In the genomic region with DNA sequence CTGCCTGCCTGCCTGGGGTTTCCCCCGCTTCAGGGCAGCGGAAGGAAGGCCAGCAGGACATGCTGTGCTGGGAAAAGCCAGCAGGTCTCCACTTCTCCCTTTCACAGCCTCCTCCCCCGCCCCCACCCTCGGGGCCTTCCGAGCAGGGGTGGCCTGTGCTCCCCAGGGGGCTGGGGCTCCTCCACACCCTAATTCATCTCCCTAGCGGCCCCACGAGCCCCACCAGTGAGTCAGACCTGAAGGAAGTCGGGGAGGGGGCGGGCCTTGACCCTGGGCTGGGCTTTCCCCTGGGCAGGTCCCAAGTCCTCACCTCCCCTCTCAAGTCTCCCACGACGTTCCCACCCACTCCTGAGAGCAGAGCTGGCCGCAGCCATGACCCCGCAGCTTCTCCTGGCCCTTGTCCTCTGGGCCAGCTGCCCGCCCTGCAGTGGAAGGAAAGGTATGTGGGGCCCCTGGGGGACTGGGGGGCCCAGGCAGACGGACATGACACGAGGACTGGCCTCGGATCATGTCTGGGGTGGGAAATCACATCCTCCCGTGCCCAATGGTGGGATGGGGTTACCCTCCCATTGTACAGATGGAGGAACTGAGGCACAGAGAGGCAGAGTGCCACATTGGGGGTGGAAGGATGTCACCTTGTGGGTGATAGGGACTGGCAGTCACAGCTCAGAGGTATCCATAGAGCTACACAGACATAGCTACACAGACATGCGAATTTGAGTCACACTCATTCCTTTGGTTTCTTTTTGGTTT, we compare ENCODE assay signal across 9 cellular contexts. TPM values are rescaled to one million over a fixed set of nuclear protein-coding genes. Genes with fewer than 3 reads are reported as not detected.
DNase-seq lines count a peak whose midpoint lies in the region; ATAC-seq and TF ChIP-seq lines count a peak whose summit lies in the region.
"Had no signal": no experiment of that assay in that cellular context is flagged by ENCODE, and none has a peak within 500 bp of the region (broad histone marks: within the 10 kb centered on the region; RNA-seq: fewer than 3 reads in every experiment).

A gene (plus strand): TSS at position 345 of the 753 bp plus-strand sequence. CDS start 28 bp downstream, at position 373.

- ATAC-seq in GM18909 (IDR thresholded peaks at IDR 0.05; ENCODE audit: poor library complexity, unreplicated experiment), result peak; percentile 62
- peak; percentile 55 for ATAC-seq in HG03108 (IDR thresholded peaks at IDR 0.05; ENCODE audit: unreplicated experiment)
- ATAC-seq in activated CD8-positive, alpha-beta T cell treated with anti-CD3 and anti-CD28 coated beads, Interleukin-2, amount 10 ng/mL, durations not matched to agents 7 days and 5 days, result peak; percentile 41
- no peak for ATAC-seq in GM19324 (IDR thresholded peaks at IDR 0.05; ENCODE audit: low FRiP score, unreplicated experiment)

- H3K4me1 ChIP-seq in colonic mucosa, result no peaks in the 10 kb centered on the region

- H3K36me3 Mint-ChIP-seq in activated CD8-positive, alpha-beta T cell treated with anti-CD3 and anti-CD28 coated beads, Interleukin-2, amount 10 ng/mL, durations not matched to agents 7 days and 5 days (ENCODE audit: low read depth), result no peaks in the 10 kb centered on the region

- no peak within 1 kb of the TSS for H3K4me3 ChIP-seq in colonic mucosa

- no peak within 1 kb of the TSS for H3K27ac ChIP-seq in colonic mucosa
- H3K27ac ChIP-seq: HL-60 had no signal

- TF ChIP-seq CTCF in colonic mucosa (IDR thresholded peaks at IDR 0.05), result no peak

- CTCF ChIA-PET in activated CD8-positive, alpha-beta T cell treated with anti-CD3 and anti-CD28 coated beads, Interleukin-2, amount 10 ng/mL, durations not matched to agents 7 days and 5 days (lab: Charles Lee), result no interaction called here

- no peak within 1 kb of the TSS for H3K9ac ChIP-seq in colonic mucosa (ENCODE audit: low read depth in 2 of 2, low read length in 2 of 2)

- intact Hi-C loops in colonic mucosa (cut with DNase I), result no loop called here

- H3K9me3 Mint-ChIP-seq in activated CD8-positive, alpha-beta T cell treated with anti-CD3 and anti-CD28 coated beads, Interleukin-2, amount 10 ng/mL, durations not matched to agents 7 days and 5 days (ENCODE audit: insufficient read depth), result no peaks in the 10 kb centered on the region

- no peak within 1 kb of the TSS for H3K27ac Mint-ChIP-seq in activated CD8-positive, alpha-beta T cell treated with anti-CD3 and anti-CD28 coated beads, Interleukin-2, amount 10 ng/mL, durations not matched to agents 7 days and 5 days

- no peaks in the 10 kb centered on the region for H3K36me3 ChIP-seq in colonic mucosa

- H3K4me3 Mint-ChIP-seq in activated CD8-positive, alpha-beta T cell treated with anti-CD3 and anti-CD28 coated beads, Interleukin-2, amount 10 ng/mL, durations not matched to agents 7 days and 5 days, result no peak within 1 kb of the TSS

- peaks cover 6% of the 10 kb centered on the region for H3K27me3 ChIP-seq in colonic mucosa

- H3K27me3 Mint-ChIP-seq in activated CD8-positive, alpha-beta T cell treated with anti-CD3 and anti-CD28 coated beads, Interleukin-2, amount 10 ng/mL, durations not matched to agents 7 days and 5 days (ENCODE audit: low read depth), result no peaks in the 10 kb centered on the region

- no peaks in the 10 kb centered on the region for H3K9me3 ChIP-seq in colonic mucosa

- DNase-seq in Ammon's horn (ENCODE audit: low spot score), result peak; percentile 39
- peak; percentile 45 for DNase-seq in activated CD8-positive, alpha-beta T cell treated with anti-CD3 and anti-CD28 coated beads, Interleukin-2, amount 10 ng/mL, durations not matched to agents 7 days and 5 days
- DNase-seq in hepatic stellate cell (ENCODE audit: low spot score), result peak; percentile 44
- DNase-seq in stimulated activated CD8-positive, alpha-beta memory T cell treated with anti-CD3 and anti-CD28 coated beads, Interleukin-2, amount 100 ng/mL, for 48 hours (ENCODE audit: low read depth in 2 of 2), result peak; percentile 49 to 71
- no peak for DNase-seq in colonic mucosa

- peaks cover 2% of the 10 kb centered on the region for H3K4me1 Mint-ChIP-seq in activated CD8-positive, alpha-beta T cell treated with anti-CD3 and anti-CD28 coated beads, Interleukin-2, amount 10 ng/mL, durations not matched to agents 7 days and 5 days (ENCODE audit: low read depth)

- POLR2A ChIA-PET in activated CD8-positive, alpha-beta T cell treated with anti-CD3 and anti-CD28 coated beads, Interleukin-2, amount 10 ng/mL, durations not matched to agents 7 days and 5 days (lab: Charles Lee), result no interaction called here

RNA-seq across cellular contexts. Expression of the gene that starts here (rescaled TPM):
- total RNA-seq in activated CD8-positive, alpha-beta T cell treated with anti-CD3 and anti-CD28 coated beads, Interleukin-2, amount 10 ng/mL, durations not matched to agents 7 days and 5 days, result not detected
- total RNA-seq in colonic mucosa, result 1 to 10 TPM in 1 of 2 donors, under 1 TPM in 1; 0.56 to 1.6 TPM

Comparison
In these comparisons a context has a peak if more than half of its experiments do, and no peak if none do; other contexts are left out.
1. Peak in DNase-seq and ATAC-seq in activated CD8-positive, alpha-beta T cell treated with anti-CD3 and anti-CD28 coated beads, Interleukin-2, amount 10 ng/mL, durations not matched to agents 7 days and 5 days; RNA of the gene not detected or under 1 TPM.